8 cellular contexts compared by ENCODE assay signal in genomic region chr22:20021196-20022181, GRCh38. TPM values are rescaled to one million over a fixed set of nuclear protein-coding genes. Genes with fewer than 3 reads are reported as not detected.
DNase-seq lines count a peak whose midpoint lies in the region; ATAC-seq and TF ChIP-seq lines count a peak whose summit lies in the region.

No MANE protein-coding gene starts in this region.

- H3K4me2 ChIP-seq in Karpas-422 (ENCODE audit: low read depth, low read length, poor library complexity, severe bottlenecking) = peak overlapping the region; percentile 74
- peak overlapping the region; percentile 96 for H3K4me2 ChIP-seq in hepatocyte

- peak overlapping the region; percentile 94 for H3K9ac ChIP-seq in Karpas-422 (ENCODE audit: low read length)

- WGBS in hepatocyte (ENCODE audit: low lambda C conversion rate, missing lambda C conversion rate) = 10% methylated on average over 36 of the region's 36 CpGs
- WGBS in psoas muscle, 3 donors = 1 to 3% (median 2%) methylated on average over 32 to 36 of the region's 36 CpGs

- H3K9me3 ChIP-seq in Karpas-422 (ENCODE audit: low read length) (no peaks in the 10 kb centered on the region), ascending aorta (no peaks in the 10 kb centered on the region), hepatocyte (ENCODE audit: low read depth) (no peaks in the 10 kb centered on the region), psoas muscle (no peaks in the 10 kb centered on the region)

- ATAC-seq in psoas muscle = peak; percentile 63 to 81 (median 78)
- ATAC-seq in HG02885 (IDR thresholded peaks at IDR 0.05; ENCODE audit: poor library complexity, unreplicated experiment) = no peak

- H3K36me3 ChIP-seq in Karpas-422 (ENCODE audit: insufficient read depth, low read length) (no peaks in the 10 kb centered on the region), ascending aorta (peaks cover 0 to 2% of the 10 kb centered on the region in 2 donors), hepatocyte (replicated peaks; ENCODE audit: insufficient read depth, low read depth) (no peaks in the 10 kb centered on the region), psoas muscle (ENCODE audit: insufficient read depth in 1 of 2, low read depth in 1 of 2) (peaks cover 0 to 6% of the 10 kb centered on the region in 2 donors)

- no peak overlapping the region for H2AFZ ChIP-seq in Karpas-422 (ENCODE audit: low read length)
- H2AFZ ChIP-seq in hepatocyte = peak overlapping the region; percentile 87

- peak overlapping the region; percentile 94 for H3K4me3 ChIP-seq in Karpas-422 (ENCODE audit: low read length)
- H3K4me3 ChIP-seq in ascending aorta = peak overlapping the region; percentile 78 to 97
- peak overlapping the region; percentile 91 for H3K4me3 ChIP-seq in hepatocyte
- H3K4me3 ChIP-seq in psoas muscle = peak overlapping the region; percentile 96

- DNase-seq in GM04503 (ENCODE audit: low read depth) = peak; percentile 56
- DNase-seq in Karpas-422 = peak; percentile 57
- DNase-seq in ascending aorta (ENCODE audit: low spot score in 2 of 2) = peak; percentile 77 to 85
- DNase-seq in hepatocyte (ENCODE audit: low spot score) = peak; percentile 35
- peak; percentile 72 to 91 for DNase-seq in psoas muscle
- DNase-seq in NCI-H1436 (lab: John Stamatoyannopoulos, UW) = no peak
- no peak for DNase-seq in RPMI8226

- intact Hi-C loops in ascending aorta (cut with DNase I) = loop anchor here (1.0 to 10.0 kb wide), 4 partner anchors 59 to 167 kb away; partner anchors contain the start of genes DGCR8, GNB1L, RANBP1 and RTL10
- intact Hi-C loops in psoas muscle (cut with DNase I) = loop anchor here in 1 of 2 donors (5.0 kb wide), 2 partner anchors 61 to 96 kb away; partner anchors contain the start of genes DGCR8, RANBP1 and TRMT2A

- H3K27me3 ChIP-seq in Karpas-422 (ENCODE audit: low read length) = no peaks in the 10 kb centered on the region
- H3K27me3 ChIP-seq in ascending aorta = no peaks in the 10 kb centered on the region
- peaks cover 23% of the 10 kb centered on the region for H3K27me3 ChIP-seq in hepatocyte
- H3K27me3 ChIP-seq in psoas muscle (ENCODE audit: insufficient read depth in 3 of 3, low read length in 2 of 3) = no peaks in the 10 kb centered on the region

- H4K20me1 ChIP-seq in Karpas-422 (ENCODE audit: insufficient read depth, low read depth, low read length) (0 out of 2 replicates have a peak, but pooled peaks cover 3% of the 10 kb centered on the region), hepatocyte (ENCODE audit: insufficient read depth, poor library complexity, severe bottlenecking) (peaks cover 2% of the 10 kb centered on the region)

- no peaks in the 10 kb centered on the region for H3K9me2 ChIP-seq in Karpas-422 (replicated peaks; ENCODE audit: insufficient read depth, low read length)
- H3K9me2 ChIP-seq in hepatocyte (replicated peaks; ENCODE audit: insufficient read depth) = no peaks in the 10 kb centered on the region

- H3K4me1 ChIP-seq in Karpas-422 (ENCODE audit: low read length) = peaks cover 34% of the 10 kb centered on the region
- H3K4me1 ChIP-seq in ascending aorta = peaks cover 5 to 21% of the 10 kb centered on the region in 2 donors
- peaks cover 16% of the 10 kb centered on the region for H3K4me1 ChIP-seq in hepatocyte (ENCODE audit: insufficient read depth)
- H3K4me1 ChIP-seq in psoas muscle = peaks cover 27% of the 10 kb centered on the region

- H3K79me2 ChIP-seq in Karpas-422 (ENCODE audit: low read length) (peaks cover 48% of the 10 kb centered on the region), hepatocyte (peaks cover 21% of the 10 kb centered on the region)

- peak overlapping the region; percentile 69 for H3K27ac ChIP-seq in Karpas-422 (ENCODE audit: low read length)
- peak overlapping the region; percentile 89 to 91 for H3K27ac ChIP-seq in ascending aorta
- H3K27ac ChIP-seq in hepatocyte = peak overlapping the region; percentile 69
- H3K27ac ChIP-seq in psoas muscle = peak overlapping the region; percentile 95

- TF ChIP-seq CTCF in ascending aorta (IDR thresholded peaks at IDR 0.05) (no peak), hepatocyte (IDR thresholded peaks at IDR 0.05; ENCODE audit: poor library complexity) (no peak), psoas muscle (IDR thresholded peaks at IDR 0.05) (no peak)

RNA-seq across cellular contexts. Expression of gene TANGO2, which starts 0.6 kb away (rescaled TPM):
- total RNA-seq in Karpas-422 (2014; rRNA removed; shearing (Covaris generic); ENCODE audit: low replicate concordance) = 36.8 and 39.0 TPM in 2 replicates
- 26.3 TPM for total RNA-seq in ascending aorta
- 21.4 and 26.2 TPM in 2 replicates for total RNA-seq in hepatocyte
- polyA plus RNA-seq in hepatocyte = 20.8 and 24.4 TPM in 2 replicates
- total RNA-seq in psoas muscle = 10 to 100 TPM; 20.6 to 41.0 (median 36.4) TPM
- polyA plus RNA-seq in psoas muscle = 10 to 100 TPM; 28.2 to 73.3 (median 28.5) TPM

RNA-seq across cellular contexts. Expression of gene ARVCF, which starts 4.9 kb away (rescaled TPM):
- 4.3 and 13.7 TPM in 2 replicates for total RNA-seq in Karpas-422 (2014; rRNA removed; shearing (Covaris generic); ENCODE audit: low replicate concordance)
- total RNA-seq in ascending aorta (252 TPM), hepatocyte (21.6 and 32.5 TPM in 2 replicates), psoas muscle (10 to 100 TPM in 2 of 4 donors, 1 to 10 TPM in 2; 8.7 to 28.0 (median 14.8) TPM)
- polyA plus RNA-seq in hepatocyte (23.8 and 25.8 TPM in 2 replicates), psoas muscle (1 to 10 TPM; 3.6 to 7.3 (median 7.0) TPM)

RNA-seq across cellular contexts. Expression of gene DGCR8, which starts 58.6 kb away (rescaled TPM):
- total RNA-seq in Karpas-422 (2014; rRNA removed; shearing (Covaris generic); ENCODE audit: low replicate concordance) = 16.4 and 26.6 TPM in 2 replicates
- 18.0 TPM for total RNA-seq in ascending aorta
- 18.3 and 22.0 TPM in 2 replicates for total RNA-seq in hepatocyte
- 10.8 and 12.2 TPM in 2 replicates for polyA plus RNA-seq in hepatocyte
- 10 to 100 TPM; 12.2 to 19.5 (median 15.0) TPM for total RNA-seq in psoas muscle
- 10 to 100 TPM; 10.5 to 21.5 (median 15.3) TPM for polyA plus RNA-seq in psoas muscle

Comparison
In these comparisons a context has a peak if more than half of its experiments do, and no peak if none do; other contexts are left out.
1. DNase-seq: peak in GM04503 (single experiment), Karpas-422 (single experiment), ascending aorta (2 of 2), hepatocyte (single experiment) and psoas muscle (2 of 2); none in NCI-H1436 (single experiment) and RPMI8226 (single experiment).
2. Peak in every context shown above with its lines, with median percentiles within 50 percentile points of each other: H3K27ac ChIP-seq and H3K4me3 ChIP-seq.